Comparison of ENCODE assay signal across 20 cellular contexts in genomic region chr14:55976219-55976618, GRCh38.
A peak's percentile ranks its signal among the peaks of the same experiment; 100 is the strongest.
DNase-seq lines count a peak whose midpoint lies in the region; ATAC-seq, FAIRE-seq and TF ChIP-seq lines count a peak whose summit lies in the region.
"Had no signal": no experiment of that assay in that cellular context is flagged by ENCODE, and none has a peak within 500 bp of the region (broad histone marks: within the 10 kb centered on the region; RNA-seq: fewer than 3 reads in every experiment).

No MANE protein-coding gene starts in this region.

- POLR2A ChIA-PET in HCT116 (lab: Charles Lee), result no interaction called here

- TF ChIP-seq CTCF in HCT116 (IDR thresholded peaks at IDR 0.05 in 2 of 3, conservative IDR thresholded peaks at IDR 0.05 in 1 of 3; ENCODE audit: borderline replicate concordance in 1 of 3, insufficient read depth in 1 of 3, low read depth in 2 of 3, low read length in 2 of 3) (no peak), body of pancreas (IDR thresholded peaks at IDR 0.05) (no peak)

- CTCF ChIA-PET in HCT116 (lab: Charles Lee), result no interaction called here

- H3K27me3 ChIP-seq in HCT116 (ENCODE audit: insufficient read depth, low read length) (no peaks in the 10 kb centered on the region), body of pancreas (no peaks in the 10 kb centered on the region), mucosa of rectum (ENCODE audit: control insufficient read depth in 2 of 2, insufficient read depth in 2 of 2, low read length in 2 of 2) (no peaks in the 10 kb centered on the region)

- RAD21 ChIA-PET in HCT116 (lab: Charles Lee; ENCODE audit: low non-redundant PET in 1 of 2, low total read pairs in 2 of 2, uncharacterized antibody in 2 of 2, unreplicated experiment in 2 of 2), result no interaction called here

- 20 to 23% methylated on average over 5 of the region's 5 CpGs for WGBS in body of pancreas, 2 donors

- DNase-seq in HCT116 (ENCODE audit: low read depth, low spot score) (peak; percentile 4), NCI-H1092 treated with DMSO at 0.1 percent for 48 hours (lab: John Stamatoyannopoulos, UW) (peak; percentile 74), body of pancreas (peak; percentile 19 to 60 (median 36)), GM12891 (ENCODE audit: insufficient read length, low spot score) (no peak), iPS-NIHi11 (ENCODE audit: low spot score) (no peak)
- no peak for DNase-seq in activated naive CD4-positive, alpha-beta T cell (lab: John Stamatoyannopoulos, UW)
- DNase-seq: activated CD4-positive, CD25-positive, alpha-beta regulatory T cell treated with anti-CD3 and anti-CD28 coated beads, Interleukin-2, amount 50 U/mL, for 72 hours; CD4-positive, alpha-beta memory T cell; DND-41; foreskin melanocyte; NCI-H2171; stimulated activated CD8-positive, alpha-beta memory T cell treated with anti-CD3 and anti-CD28 coated beads, Interleukin-4, amount 100 ng/mL, for 48 hours; T-helper 9 cell had no signal

- no peaks in the 10 kb centered on the region for H3K79me2 ChIP-seq in HCT116 (ENCODE audit: insufficient read depth, low read length)

- H3K9ac ChIP-seq in HCT116 (ENCODE audit: low read length) (no peak overlapping the region), mucosa of rectum (ENCODE audit: low read depth in 1 of 2, low read length in 2 of 2) (no peak overlapping the region)

- H3K4me3 ChIP-seq in HCT116 (replicated peaks in 1 of 2; ENCODE audit: low read depth in 1 of 2, low read length in 2 of 2), result no peak overlapping the region
- H3K4me3 ChIP-seq in body of pancreas, result no peak overlapping the region
- no peak overlapping the region for H3K4me3 ChIP-seq in mucosa of rectum (ENCODE audit: low read length in 2 of 2)
- H3K4me3 ChIP-seq: coronary artery, K562, prostate gland had no signal

- TF ChIP-seq POLR2A in HCT116 (IDR thresholded peaks at IDR 0.05; ENCODE audit: borderline replicate concordance, extremely low read depth, insufficient read depth, insufficient read length), result no peak
- no peak for TF ChIP-seq POLR2A in body of pancreas (IDR thresholded peaks at IDR 0.05)
- no peak for TF ChIP-seq POLR2A in GM12891 (IDR thresholded peaks at IDR 0.05; ENCODE audit: low read depth, low read length)

- no peak overlapping the region for H3K27ac ChIP-seq in HCT116 (ENCODE audit: low read depth, low read length)
- H3K27ac ChIP-seq in body of pancreas, result peak overlapping the region; percentile 6 to 82 (median 46)
- peak overlapping the region; percentile 68 to 73 for H3K27ac ChIP-seq in mucosa of rectum (ENCODE audit: low read depth in 2 of 2, low read length in 2 of 2)
- H3K27ac ChIP-seq: coronary artery, epithelial cell of prostate, prostate gland had no signal

- H2AFZ ChIP-seq in HCT116 (ENCODE audit: low read depth, low read length, poor library complexity, severe bottlenecking), result no peak overlapping the region

- FAIRE-seq in GM12891 (lab: Jason Lieb, UNC), result no peak
- FAIRE-seq: K562, RCC 7860 had no signal

- peak; percentile 52; the same call in 1 of the 2 replicates for ATAC-seq in HCT116
- peak; percentile 89 for ATAC-seq in body of pancreas
- ATAC-seq: K562, SK-N-SH treated with all-trans-retinoic acid at 6 μM for 48 hours had no signal

- H3K9me3 ChIP-seq in HCT116 (ENCODE audit: control insufficient read depth in 1 of 2, insufficient read depth in 1 of 2, low read depth in 1 of 2, low read length in 2 of 2), result no peaks in the 10 kb centered on the region
- H3K9me3 ChIP-seq in body of pancreas, result no peaks in the 10 kb centered on the region
- H3K9me3 ChIP-seq in mucosa of rectum (ENCODE audit: control insufficient read depth in 2 of 2, low read length in 2 of 2), result no peaks in the 10 kb centered on the region
- H3K9me3 ChIP-seq: prostate gland had no signal

- H3K36me3 ChIP-seq in HCT116 (ENCODE audit: control insufficient read depth in 1 of 2, insufficient read depth in 2 of 2, low read length in 2 of 2), result no peaks in the 10 kb centered on the region
- H3K36me3 ChIP-seq in body of pancreas (replicated peaks in 1 of 2; ENCODE audit: insufficient read depth in 1 of 2, low read depth in 2 of 2), result no peaks in the 10 kb centered on the region
- no peaks in the 10 kb centered on the region for H3K36me3 ChIP-seq in mucosa of rectum (ENCODE audit: control insufficient read depth in 2 of 2, insufficient read depth in 2 of 2, low read length in 2 of 2)
- H3K36me3 ChIP-seq: prostate gland had no signal

- no TSS peak for BruUV-seq in HCT116 (replicated peaks; lab: Mats Ljungman, UMichigan)

- no peaks in the 10 kb centered on the region for H4K20me1 ChIP-seq in HCT116 (ENCODE audit: insufficient read depth)

- no peaks in the 10 kb centered on the region for H3K9me2 ChIP-seq in HCT116 (ENCODE audit: insufficient read depth)

- intact Hi-C loops in HCT116 (cut with micrococcal nuclease), result no loop called here
- intact Hi-C loops in body of pancreas (cut with DNase I), result no loop called here

- H3K4me2 ChIP-seq in HCT116 (ENCODE audit: low read length), result peak overlapping the region; percentile 12; the same call in 1 of the 2 replicates

- H3K4me1 ChIP-seq in HCT116 (ENCODE audit: control insufficient read depth in 1 of 2, insufficient read depth in 2 of 2, low read length in 2 of 2) (peaks cover 0 to 5% of the 10 kb centered on the region in 2 experiments; a peak in 2 of 4 replicates), body of pancreas (peaks cover 38% of the 10 kb centered on the region), mucosa of rectum (ENCODE audit: control insufficient read depth in 2 of 2, insufficient read depth in 2 of 2, low read length in 2 of 2) (peaks cover 0 to 6% of the 10 kb centered on the region in 2 donors)
- H3K4me1 ChIP-seq: prostate gland had no signal

- no peak for TF ChIP-seq RAD21 in HCT116 (IDR thresholded peaks at IDR 0.05; ENCODE audit: low read depth)

TF ChIP-seq in HCT116, 20 proteins besides CTCF, POLR2A, EP300 and RAD21:
- TF ChIP-seq YY1 (IDR thresholded peaks at IDR 0.05; ENCODE audit: extremely low read depth, insufficient replicate concordance, low read depth, low read length), result no peak
- TF ChIP-seq SP1 (IDR thresholded peaks at IDR 0.05; ENCODE audit: low read depth), result no peak
- no peak for TF ChIP-seq FOSL1 (IDR thresholded peaks at IDR 0.05; ENCODE audit: low read depth)
- TF ChIP-seq ZFX (IDR thresholded peaks at IDR 0.05), result no peak

TF ChIP-seq in GM12891, 5 proteins besides CTCF, POLR2A, EP300 and RAD21:
- no peak for TF ChIP-seq SPI1 (IDR thresholded peaks at IDR 0.05; ENCODE audit: low read depth, low read length)
- TF ChIP-seq POLR2AphosphoS5 (IDR thresholded peaks at IDR 0.05; ENCODE audit: low read depth, low read length), result no peak
- no peak for TF ChIP-seq PAX5 (IDR thresholded peaks at IDR 0.05; ENCODE audit: insufficient read depth, low read length, severe bottlenecking)
- TF ChIP-seq TAF1 (IDR thresholded peaks at IDR 0.05; ENCODE audit: low read depth, low read length), result no peak
- TF ChIP-seq POU2F2 (IDR thresholded peaks at IDR 0.05; ENCODE audit: low read depth, low read length), result no peak
TF ChIP-seq in GM12891: peak in this region for 0.

Comparison
In these comparisons a context has a peak if more than half of its experiments do, and no peak if none do; other contexts are left out.
1. DNase-seq: peak in HCT116 (single experiment), NCI-H1092 treated with DMSO at 0.1 percent for 48 hours (single experiment) and body of pancreas (4 of 4); none in GM12891 (single experiment), activated naive CD4-positive, alpha-beta T cell (0 of 4) and iPS-NIHi11 (single experiment).